Comparison of ENCODE assay signal across 22 cellular contexts in genomic region chr5:8376478-8376877, GRCh38.
"Had no signal": no experiment of that assay in that cellular context is flagged by ENCODE, and none has a peak within 500 bp of the region (broad histone marks: within the 10 kb centered on the region; RNA-seq: fewer than 3 reads in every experiment).

No MANE protein-coding gene starts in this region.

- H3K27ac Mint-ChIP-seq: activated B cell treated with CpG ODN at 0.5 μM for 24 hours; activated T-cell treated with anti-CD3 and anti-CD28 coated beads, Interleukin-2, amount 50 U/mL, for 24 hours; activated T-helper 17 cell treated with anti-CD3 and anti-CD28 coated beads, Interleukin-2, amount 50 U/mL, for 72 hours; effector memory CD8-positive, alpha-beta T cell; nephron; stimulated activated naive B cell treated with anti-CD40 and anti-IgM and Interleukin-4, amounts not matched to agents 10 μg/mL and 1 μg/mL and 100 μg/mL, for 72 hours; T-cell; T-helper 2 cell treated with Interferon-gamma antibody and Interleukin-4, amounts not matched to agents 5 μg/mL and 100 μg/mL, for 36 hours had no signal

- ATAC-seq: activated T-helper 17 cell treated with anti-CD3 and anti-CD28 coated beads, Interleukin-2, amount 50 U/mL, for 72 hours; effector memory CD8-positive, alpha-beta T cell; esophagus mucosa; left cardiac atrium; right lobe of liver; stimulated activated naive B cell treated with anti-CD40 and anti-IgM and Interleukin-4, amounts not matched to agents 10 μg/mL and 1 μg/mL and 100 μg/mL, for 72 hours; T-cell had no signal

- H3K27me3 Mint-ChIP-seq: activated B cell treated with CpG ODN at 0.5 μM for 24 hours; activated T-cell treated with anti-CD3 and anti-CD28 coated beads, Interleukin-2, amount 50 U/mL, for 24 hours; activated T-helper 17 cell treated with anti-CD3 and anti-CD28 coated beads, Interleukin-2, amount 50 U/mL, for 72 hours; effector memory CD8-positive, alpha-beta T cell; stimulated activated naive B cell treated with anti-CD40 and anti-IgM and Interleukin-4, amounts not matched to agents 10 μg/mL and 1 μg/mL and 100 μg/mL, for 72 hours; T-cell had no signal

- H3K36me3 Mint-ChIP-seq: stimulated activated naive B cell treated with anti-CD40 and anti-IgM and Interleukin-4, amounts not matched to agents 10 μg/mL and 1 μg/mL and 100 μg/mL, for 72 hours; T-cell had no signal

- H3K4me3 Mint-ChIP-seq: activated B cell treated with CpG ODN at 0.5 μM for 24 hours; activated T-cell treated with anti-CD3 and anti-CD28 coated beads, Interleukin-2, amount 50 U/mL, for 24 hours; activated T-helper 17 cell treated with anti-CD3 and anti-CD28 coated beads, Interleukin-2, amount 50 U/mL, for 72 hours; effector memory CD8-positive, alpha-beta T cell; nephron; stimulated activated naive B cell treated with anti-CD40 and anti-IgM and Interleukin-4, amounts not matched to agents 10 μg/mL and 1 μg/mL and 100 μg/mL, for 72 hours; T-cell; T-helper 2 cell treated with Interferon-gamma antibody and Interleukin-4, amounts not matched to agents 5 μg/mL and 100 μg/mL, for 36 hours had no signal

- H3K4me1 Mint-ChIP-seq: activated B cell treated with CpG ODN at 0.5 μM for 24 hours; activated T-helper 17 cell treated with anti-CD3 and anti-CD28 coated beads, Interleukin-2, amount 50 U/mL, for 72 hours; nephron; stimulated activated naive B cell treated with anti-CD40 and anti-IgM and Interleukin-4, amounts not matched to agents 10 μg/mL and 1 μg/mL and 100 μg/mL, for 72 hours; T-cell had no signal

- DNase-seq: activated B cell treated with CpG ODN at 0.5 μM for 24 hours; activated gamma-delta T cell treated with Interleukin-2 at 50 U/mL for 16 hours; activated T-cell treated with anti-CD3 and anti-CD28 coated beads, Interleukin-2, amount 50 U/mL, for 24 hours; amygdala; caudate nucleus; cortex of kidney; effector memory CD8-positive, alpha-beta T cell; foreskin fibroblast; head of caudate nucleus; hippocampal formation; left cardiac atrium; mammary epithelial cell; posterior cingulate gyrus; right lobe of liver; stimulated activated CD4-positive, alpha-beta T cell treated with anti-CD3 and anti-CD28 coated beads, Interleukin-4, amount 100 ng/mL, for 24 hours; stimulated activated naive B cell treated with anti-CD40 and anti-IgM and Interleukin-4, amounts not matched to agents 10 μg/mL and 1 μg/mL and 100 μg/mL, for 72 hours; T-cell; transverse colon had no signal
